29 cellular contexts compared by ENCODE assay signal in the genomic region with DNA sequence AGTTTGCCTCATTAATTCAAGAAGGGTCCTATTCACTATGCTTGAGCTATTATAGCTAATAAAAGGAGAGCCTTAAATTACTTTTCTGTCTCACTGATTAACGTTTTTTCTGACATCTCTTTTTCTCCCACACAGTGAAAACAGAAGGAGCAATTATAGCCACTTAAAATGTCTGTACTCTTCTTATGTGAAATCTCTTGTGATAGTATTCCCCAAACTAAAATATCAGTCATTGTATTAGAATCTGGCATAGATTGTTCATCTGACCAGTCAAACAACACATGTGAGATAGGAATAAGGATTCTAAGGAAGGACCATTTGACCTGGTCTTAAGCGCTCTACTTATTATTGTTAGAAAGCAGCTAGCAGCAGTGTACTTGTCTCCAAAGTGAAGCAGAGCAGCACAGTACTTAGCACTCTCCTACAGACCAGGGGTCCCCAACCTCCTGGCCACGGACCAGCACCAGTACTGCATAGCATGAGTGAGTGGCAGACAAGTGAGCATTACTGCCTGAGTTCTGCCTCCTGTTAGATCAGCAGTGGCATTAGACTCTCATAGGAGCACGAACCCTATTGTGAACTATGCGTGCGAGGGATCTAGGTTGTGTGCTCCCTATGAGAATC.
DNase-seq lines count a peak whose midpoint lies in the region; ATAC-seq and TF ChIP-seq lines count a peak whose summit lies in the region.
"Had no signal": no experiment of that assay in that cellular context is flagged by ENCODE, and none has a peak within 500 bp of the region (broad histone marks: within the 10 kb centered on the region; RNA-seq: fewer than 3 reads in every experiment).

No MANE protein-coding gene starts in this region.

- no peak overlapping the region for H3K9ac ChIP-seq in SK-N-MC (ENCODE audit: insufficient read length)
- H3K9ac ChIP-seq: SK-N-SH had no signal

- no peak for TF ChIP-seq CTCF in right atrium auricular region (IDR thresholded peaks at IDR 0.05)
- TF ChIP-seq CTCF in mesothelial cell of epicardium (IDR thresholded peaks at IDR 0.05; ENCODE audit: unreplicated experiment) = no peak
- no peak for TF ChIP-seq CTCF in tibial artery (IDR thresholded peaks at IDR 0.05)
- TF ChIP-seq CTCF in stomach (IDR thresholded peaks at IDR 0.05) = no peak
- TF ChIP-seq CTCF in tibial nerve (IDR thresholded peaks at IDR 0.05) = no peak

- H3K27me3 ChIP-seq in right atrium auricular region (no peaks in the 10 kb centered on the region), tibial artery (no peaks in the 10 kb centered on the region), stomach (no peaks in the 10 kb centered on the region), tibial nerve (no peaks in the 10 kb centered on the region)
- H3K27me3 ChIP-seq: esophagus squamous epithelium, hepatocyte, ovary, uterus had no signal

- H3K36me3 ChIP-seq in right atrium auricular region (no peaks in the 10 kb centered on the region), SK-N-MC (ENCODE audit: insufficient read depth, low read length) (no peaks in the 10 kb centered on the region), tibial artery (no peaks in the 10 kb centered on the region), stomach (peaks cover 0 to 10% (median 0%) of the 10 kb centered on the region in 4 donors), tibial nerve (peaks cover 0 to 16% (median 0%) of the 10 kb centered on the region in 3 donors)
- H3K36me3 ChIP-seq: ovary, uterus had no signal

- H3K36me3 Mint-ChIP-seq in mesothelial cell of epicardium = peaks cover 5% of the 10 kb centered on the region

- ATAC-seq in Right ventricle myocardium superior (ENCODE audit: poor library complexity) = peak; percentile 47
- no peak for ATAC-seq in GM18909 (IDR thresholded peaks at IDR 0.05; ENCODE audit: poor library complexity, unreplicated experiment)
- ATAC-seq: activated CD8-positive, alpha-beta T cell treated with anti-CD3 and anti-CD28 coated beads for 36 hours; activated naive CD4-positive, alpha-beta T cell treated with anti-CD3 and anti-CD28 coated beads, Interleukin-2, amount 50 U/mL, for 72 hours; K562 had no signal

- H3K4me1 Mint-ChIP-seq in mesothelial cell of epicardium = peaks cover 35% of the 10 kb centered on the region
- H3K4me1 Mint-ChIP-seq: memory B cell had no signal

- intact Hi-C loops in Right ventricle myocardium superior (cut with DNase I) = no loop called here
- intact Hi-C loops in tibial artery (cut with DNase I; ENCODE audit: low total_unique reads) = no loop called here
- intact Hi-C loops in stomach (cut with DNase I; ENCODE audit: low total_unique reads) = no loop called here

- peaks cover 7% of the 10 kb centered on the region for H3K9me3 Mint-ChIP-seq in mesothelial cell of epicardium
- H3K9me3 Mint-ChIP-seq: activated CD8-positive, alpha-beta T cell treated with anti-CD3 and anti-CD28 coated beads for 36 hours; activated naive CD4-positive, alpha-beta T cell treated with anti-CD3 and anti-CD28 coated beads, Interleukin-2, amount 50 U/mL, for 72 hours; CD8-positive, alpha-beta memory T cell; GM23338; memory B cell; stimulated activated naive B cell treated with anti-CD40 and anti-IgM and Interleukin-4, amounts not matched to agents 10 μg/mL and 1 μg/mL and 100 μg/mL, for 72 hours; T-helper 1 cell treated with Interleukin-12 subunit alpha and Interleukin-12 subunit beta and Interleukin-4 antibody, amounts not matched to agents 30 μg/mL and 1 μg/mL, for 36 hours had no signal

- TF ChIP-seq EP300 in stomach (IDR thresholded peaks at IDR 0.05) (no peak), tibial nerve (IDR thresholded peaks at IDR 0.05) (no peak)

- TF ChIP-seq POLR2A in stomach (IDR thresholded peaks at IDR 0.05) (no peak), tibial nerve (IDR thresholded peaks at IDR 0.05) (no peak)

- H3K9me3 ChIP-seq in right atrium auricular region (no peaks in the 10 kb centered on the region), SK-N-MC (ENCODE audit: low read depth, low read length) (no peaks in the 10 kb centered on the region), tibial artery (no peaks in the 10 kb centered on the region), stomach (no peaks in the 10 kb centered on the region), tibial nerve (no peaks in the 10 kb centered on the region)
- H3K9me3 ChIP-seq: esophagus squamous epithelium, ovary, SK-N-SH, uterus had no signal

- no peak for DNase-seq in Right ventricle myocardium superior
- DNase-seq in right atrium auricular region (ENCODE audit: low spot score) = no peak
- no peak for DNase-seq in SK-N-MC (ENCODE audit: low read depth, low spot score)
- no peak for DNase-seq in mesothelial cell of epicardium (ENCODE audit: low spot score in 2 of 2, unreplicated experiment in 2 of 2)
- no peak for DNase-seq in tibial artery
- no peak for DNase-seq in stomach
- no peak for DNase-seq in tibial nerve (ENCODE audit: low spot score in 2 of 2)
- DNase-seq: activated CD4-positive, CD25-positive, alpha-beta regulatory T cell treated with anti-CD3 and anti-CD28 coated beads, Interleukin-2, amount 50 U/mL, for 72 hours; activated CD8-positive, alpha-beta T cell treated with anti-CD3 and anti-CD28 coated beads for 36 hours; AML-193; CD8-positive, alpha-beta memory T cell; DMS153; esophagus squamous epithelium; left cardiac atrium; NCI-H1105 treated with DMSO at 0.1 percent for 48 hours; NCI-H2029 treated with DMSO at 0.1 percent for 48 hours; NCI-H446; ovary; SK-N-SH; stimulated activated naive B cell treated with anti-CD40 and anti-IgM and Interleukin-4, amounts not matched to agents 10 μg/mL and 1 μg/mL and 100 μg/mL, for 72 hours; uterus had no signal

- H3K4me1 ChIP-seq in right atrium auricular region (peaks cover 0 to 24% of the 10 kb centered on the region in 2 donors), tibial artery (peaks cover 0 to 45% (median 16%) of the 10 kb centered on the region in 4 donors), stomach (peaks cover 0 to 16% (median 4%) of the 10 kb centered on the region in 4 donors), tibial nerve (peaks cover 0 to 14% (median 0%) of the 10 kb centered on the region in 4 donors)
- H3K4me1 ChIP-seq: uterus had no signal

- H3K27ac Mint-ChIP-seq in mesothelial cell of epicardium = peak overlapping the region; percentile 15
- H3K27ac Mint-ChIP-seq: activated CD8-positive, alpha-beta T cell treated with anti-CD3 and anti-CD28 coated beads for 36 hours; activated naive CD4-positive, alpha-beta T cell treated with anti-CD3 and anti-CD28 coated beads, Interleukin-2, amount 50 U/mL, for 72 hours; CD8-positive, alpha-beta memory T cell; GM23338; memory B cell; stimulated activated naive B cell treated with anti-CD40 and anti-IgM and Interleukin-4, amounts not matched to agents 10 μg/mL and 1 μg/mL and 100 μg/mL, for 72 hours; T-helper 1 cell treated with Interleukin-12 subunit alpha and Interleukin-12 subunit beta and Interleukin-4 antibody, amounts not matched to agents 30 μg/mL and 1 μg/mL, for 36 hours had no signal

- H3K27ac ChIP-seq in right atrium auricular region (peak overlapping the region in 1 of 2 donors; percentile 61), SK-N-MC (peak overlapping the region; percentile 58; the same call in 1 of the 2 replicates), tibial artery (peak overlapping the region; percentile 25 to 32), stomach (no peak overlapping the region), tibial nerve (no peak overlapping the region)
- H3K27ac ChIP-seq: esophagus squamous epithelium, hepatocyte, ovary, RWPE1, uterus had no signal

- H3K4me3 Mint-ChIP-seq in mesothelial cell of epicardium = no peak overlapping the region
- H3K4me3 Mint-ChIP-seq: activated CD8-positive, alpha-beta T cell treated with anti-CD3 and anti-CD28 coated beads for 36 hours; CD8-positive, alpha-beta memory T cell; GM23338; memory B cell; stimulated activated naive B cell treated with anti-CD40 and anti-IgM and Interleukin-4, amounts not matched to agents 10 μg/mL and 1 μg/mL and 100 μg/mL, for 72 hours; T-helper 1 cell treated with Interleukin-12 subunit alpha and Interleukin-12 subunit beta and Interleukin-4 antibody, amounts not matched to agents 30 μg/mL and 1 μg/mL, for 36 hours had no signal

- WGBS in stomach, 5 donors = 82 to 87% (median 84%) methylated on average over 6 of the region's 6 CpGs
- 80% methylated on average over 6 of the region's 6 CpGs for WGBS in tibial nerve, 2 donors

- H3K4me3 ChIP-seq in right atrium auricular region (no peak overlapping the region), SK-N-MC (peak overlapping the region; percentile 20; the same call in 1 of the 2 replicates), tibial artery (no peak overlapping the region), stomach (no peak overlapping the region), tibial nerve (no peak overlapping the region)
- H3K4me3 ChIP-seq: esophagus squamous epithelium, GM23338, hepatocyte, K562, ovary, uterus had no signal

- H3K27me3 Mint-ChIP-seq in mesothelial cell of epicardium (ENCODE audit: low read depth) = no peaks in the 10 kb centered on the region
- H3K27me3 Mint-ChIP-seq: activated CD8-positive, alpha-beta T cell treated with anti-CD3 and anti-CD28 coated beads for 36 hours; memory B cell; stimulated activated naive B cell treated with anti-CD40 and anti-IgM and Interleukin-4, amounts not matched to agents 10 μg/mL and 1 μg/mL and 100 μg/mL, for 72 hours had no signal

Comparison
In these comparisons a context has a peak if more than half of its experiments do, and no peak if none do; other contexts are left out.
1. H3K27ac ChIP-seq: peak in SK-N-MC (single experiment) and tibial artery (2 of 2); none in stomach (0 of 5) and tibial nerve (0 of 4).